Comparison of ENCODE assay signal across 1 cellular context in the genomic region with DNA sequence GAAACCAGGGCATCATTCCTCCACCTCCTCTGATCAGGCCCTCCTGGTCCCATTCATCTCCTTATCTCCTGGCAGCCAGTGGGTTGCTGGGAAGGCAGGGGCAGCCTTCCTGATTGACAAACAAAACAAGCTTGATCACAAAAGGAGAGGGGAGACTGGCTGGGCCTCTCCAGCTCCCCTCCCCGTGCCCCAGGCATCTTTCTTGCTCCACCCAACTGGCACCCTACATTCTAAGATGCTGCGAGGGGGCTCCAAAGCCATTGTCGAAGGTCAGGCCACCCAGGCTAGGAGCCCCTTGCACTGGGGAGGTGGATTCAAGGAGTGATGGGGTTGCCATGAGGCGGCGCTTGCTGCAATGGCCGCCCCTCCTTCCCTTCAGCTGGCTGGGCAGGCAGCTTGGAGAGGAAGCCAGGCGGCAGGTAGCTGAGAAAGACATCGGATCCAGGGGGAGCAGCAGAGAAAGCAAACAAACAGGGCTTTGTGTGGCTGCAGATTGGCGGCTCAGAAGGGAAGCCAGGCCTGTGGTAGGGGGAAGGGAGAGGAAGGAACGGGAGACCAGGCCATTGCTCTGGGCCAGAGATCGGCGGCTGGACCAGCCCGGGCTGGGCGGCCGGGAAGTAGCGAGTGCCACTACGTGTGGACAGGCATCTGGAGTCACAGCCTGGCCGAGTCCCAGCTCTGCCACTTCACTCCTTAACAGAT.
A peak's percentile ranks its signal among the peaks of the same experiment; 100 is the strongest.
TF ChIP-seq lines count a peak whose summit lies in the region.

No MANE protein-coding gene starts in this region.

TF ChIP-seq in HepG2, 621 proteins besides CTCF, POLR2A, EP300 and RAD21 (continued from another document and continues in another):
- no peak for TF ChIP-seq DMTF1 (CRISPR knock-in tag; IDR thresholded peaks at IDR 0.05)
- TF ChIP-seq, protein P1, sequence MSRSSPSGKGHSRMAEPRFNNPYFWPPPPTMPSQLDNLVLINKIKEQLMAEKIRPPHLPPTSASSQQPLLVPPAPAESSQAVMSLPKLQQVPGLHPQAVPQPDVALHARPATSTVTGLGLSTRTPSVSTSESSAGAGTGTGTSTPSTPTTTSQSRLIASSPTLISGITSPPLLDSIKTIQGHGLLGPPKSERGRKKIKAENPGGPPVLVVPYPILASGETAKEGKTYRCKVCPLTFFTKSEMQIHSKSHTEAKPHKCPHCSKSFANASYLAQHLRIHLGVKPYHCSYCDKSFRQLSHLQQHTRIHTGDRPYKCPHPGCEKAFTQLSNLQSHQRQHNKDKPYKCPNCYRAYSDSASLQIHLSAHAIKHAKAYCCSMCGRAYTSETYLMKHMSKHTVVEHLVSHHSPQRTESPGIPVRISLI (CRISPR knock-in tag; IDR thresholded peaks at IDR 0.05; ENCODE audit: borderline replicate concordance) = no peak; the same call in 1 of the 2 replicates
- no peak for TF ChIP-seq NFIB (CRISPR knock-in tag; IDR thresholded peaks at IDR 0.05; ENCODE audit: borderline replicate concordance)
- no peak for TF ChIP-seq ZFP36L2 (CRISPR knock-in tag; IDR thresholded peaks at IDR 0.05)
- TF ChIP-seq ELF1 (CRISPR knock-in tag; IDR thresholded peaks at IDR 0.05) = no peak
- no peak for TF ChIP-seq SMARCC2 (IDR thresholded peaks at IDR 0.05)
- TF ChIP-seq ATAD3A (CRISPR knock-in tag; IDR thresholded peaks at IDR 0.05) = no peak
- 0 out of 2 replicates have a peak, but pooled peaks have one; percentile 15 for TF ChIP-seq RBAK (CRISPR knock-in tag; IDR thresholded peaks at IDR 0.05)
- TF ChIP-seq RBFOX2 (IDR thresholded peaks at IDR 0.05; ENCODE audit: low read depth, low read length) = 0 out of 2 replicates have a peak, but pooled peaks have one; percentile 20
- TF ChIP-seq HNRNPUL1 (IDR thresholded peaks at IDR 0.05; ENCODE audit: low read depth, low read length) = no peak
- TF ChIP-seq SOX5 (CRISPR knock-in tag; IDR thresholded peaks at IDR 0.05; ENCODE audit: borderline replicate concordance) = peak; percentile 41; the same call in 1 of the 2 replicates
- peak; percentile 43 for TF ChIP-seq SRSF1 (optimal IDR thresholded peaks at IDR 0.05; ENCODE audit: low read depth, low read length)
- no peak for TF ChIP-seq ZNF326 (CRISPR knock-in tag; IDR thresholded peaks at IDR 0.05; ENCODE audit: borderline replicate concordance)
- no peak for TF ChIP-seq NR1H2 (CRISPR knock-in tag; IDR thresholded peaks at IDR 0.05; ENCODE audit: borderline replicate concordance, low read depth)
- TF ChIP-seq ATF7-NPFF (CRISPR knock-in tag; IDR thresholded peaks at IDR 0.05; ENCODE audit: low read depth) = no peak
- no peak for TF ChIP-seq ZKSCAN1 (IDR thresholded peaks at IDR 0.05; ENCODE audit: low read length)
- TF ChIP-seq NR2C2 (CRISPR knock-in tag; IDR thresholded peaks at IDR 0.05; ENCODE audit: borderline replicate concordance) = no peak; the same call in 1 of the 2 replicates
- no peak for TF ChIP-seq TP53 (CRISPR knock-in tag; conservative IDR thresholded peaks at IDR 0.05)
- TF ChIP-seq ZNF235 (CRISPR knock-in tag; IDR thresholded peaks at IDR 0.05; ENCODE audit: borderline replicate concordance) = 0 out of 2 replicates have a peak, but pooled peaks have one; percentile 63
- no peak for TF ChIP-seq HOXA9 (CRISPR knock-in tag; IDR thresholded peaks at IDR 0.05; ENCODE audit: borderline replicate concordance)
- TF ChIP-seq GATAD1 (CRISPR knock-in tag; IDR thresholded peaks at IDR 0.05) = 0 out of 2 replicates have a peak, but pooled peaks have one; percentile 48
- TF ChIP-seq, protein P2, sequence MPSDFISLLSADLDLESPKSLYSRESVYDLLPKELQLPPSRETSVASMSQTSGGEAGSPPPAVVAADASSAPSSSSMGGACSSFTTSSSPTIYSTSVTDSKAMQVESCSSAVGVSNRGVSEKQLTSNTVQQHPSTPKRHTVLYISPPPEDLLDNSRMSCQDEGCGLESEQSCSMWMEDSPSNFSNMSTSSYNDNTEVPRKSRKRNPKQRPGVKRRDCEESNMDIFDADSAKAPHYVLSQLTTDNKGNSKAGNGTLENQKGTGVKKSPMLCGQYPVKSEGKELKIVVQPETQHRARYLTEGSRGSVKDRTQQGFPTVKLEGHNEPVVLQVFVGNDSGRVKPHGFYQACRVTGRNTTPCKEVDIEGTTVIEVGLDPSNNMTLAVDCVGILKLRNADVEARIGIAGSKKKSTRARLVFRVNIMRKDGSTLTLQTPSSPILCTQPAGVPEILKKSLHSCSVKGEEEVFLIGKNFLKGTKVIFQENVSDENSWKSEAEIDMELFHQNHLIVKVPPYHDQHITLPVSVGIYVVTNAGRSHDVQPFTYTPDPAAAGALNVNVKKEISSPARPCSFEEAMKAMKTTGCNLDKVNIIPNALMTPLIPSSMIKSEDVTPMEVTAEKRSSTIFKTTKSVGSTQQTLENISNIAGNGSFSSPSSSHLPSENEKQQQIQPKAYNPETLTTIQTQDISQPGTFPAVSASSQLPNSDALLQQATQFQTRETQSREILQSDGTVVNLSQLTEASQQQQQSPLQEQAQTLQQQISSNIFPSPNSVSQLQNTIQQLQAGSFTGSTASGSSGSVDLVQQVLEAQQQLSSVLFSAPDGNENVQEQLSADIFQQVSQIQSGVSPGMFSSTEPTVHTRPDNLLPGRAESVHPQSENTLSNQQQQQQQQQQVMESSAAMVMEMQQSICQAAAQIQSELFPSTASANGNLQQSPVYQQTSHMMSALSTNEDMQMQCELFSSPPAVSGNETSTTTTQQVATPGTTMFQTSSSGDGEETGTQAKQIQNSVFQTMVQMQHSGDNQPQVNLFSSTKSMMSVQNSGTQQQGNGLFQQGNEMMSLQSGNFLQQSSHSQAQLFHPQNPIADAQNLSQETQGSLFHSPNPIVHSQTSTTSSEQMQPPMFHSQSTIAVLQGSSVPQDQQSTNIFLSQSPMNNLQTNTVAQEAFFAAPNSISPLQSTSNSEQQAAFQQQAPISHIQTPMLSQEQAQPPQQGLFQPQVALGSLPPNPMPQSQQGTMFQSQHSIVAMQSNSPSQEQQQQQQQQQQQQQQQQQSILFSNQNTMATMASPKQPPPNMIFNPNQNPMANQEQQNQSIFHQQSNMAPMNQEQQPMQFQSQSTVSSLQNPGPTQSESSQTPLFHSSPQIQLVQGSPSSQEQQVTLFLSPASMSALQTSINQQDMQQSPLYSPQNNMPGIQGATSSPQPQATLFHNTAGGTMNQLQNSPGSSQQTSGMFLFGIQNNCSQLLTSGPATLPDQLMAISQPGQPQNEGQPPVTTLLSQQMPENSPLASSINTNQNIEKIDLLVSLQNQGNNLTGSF (CRISPR knock-in tag; IDR thresholded peaks at IDR 0.05) = peak; percentile 9; the same call in 1 of the 2 replicates
- TF ChIP-seq, protein P3, sequence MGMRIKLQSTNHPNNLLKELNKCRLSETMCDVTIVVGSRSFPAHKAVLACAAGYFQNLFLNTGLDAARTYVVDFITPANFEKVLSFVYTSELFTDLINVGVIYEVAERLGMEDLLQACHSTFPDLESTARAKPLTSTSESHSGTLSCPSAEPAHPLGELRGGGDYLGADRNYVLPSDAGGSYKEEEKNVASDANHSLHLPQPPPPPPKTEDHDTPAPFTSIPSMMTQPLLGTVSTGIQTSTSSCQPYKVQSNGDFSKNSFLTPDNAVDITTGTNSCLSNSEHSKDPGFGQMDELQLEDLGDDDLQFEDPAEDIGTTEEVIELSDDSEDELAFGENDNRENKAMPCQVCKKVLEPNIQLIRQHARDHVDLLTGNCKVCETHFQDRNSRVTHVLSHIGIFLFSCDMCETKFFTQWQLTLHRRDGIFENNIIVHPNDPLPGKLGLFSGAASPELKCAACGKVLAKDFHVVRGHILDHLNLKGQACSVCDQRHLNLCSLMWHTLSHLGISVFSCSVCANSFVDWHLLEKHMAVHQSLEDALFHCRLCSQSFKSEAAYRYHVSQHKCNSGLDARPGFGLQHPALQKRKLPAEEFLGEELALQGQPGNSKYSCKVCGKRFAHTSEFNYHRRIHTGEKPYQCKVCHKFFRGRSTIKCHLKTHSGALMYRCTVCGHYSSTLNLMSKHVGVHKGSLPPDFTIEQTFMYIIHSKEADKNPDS (CRISPR knock-in tag; IDR thresholded peaks at IDR 0.05) = no peak
- peak; percentile 65; the same call in 1 of the 2 replicates for TF ChIP-seq ZSCAN31 (CRISPR knock-in tag; IDR thresholded peaks at IDR 0.05; ENCODE audit: low read depth)
- TF ChIP-seq MEIS1 (CRISPR knock-in tag; IDR thresholded peaks at IDR 0.05; ENCODE audit: borderline replicate concordance) = no peak
- no peak for TF ChIP-seq JDP2 (CRISPR knock-in tag; IDR thresholded peaks at IDR 0.05; ENCODE audit: borderline replicate concordance)
- no peak for TF ChIP-seq RNF2 (conservative IDR thresholded peaks at IDR 0.05; ENCODE audit: low read depth)
- TF ChIP-seq, protein P4, sequence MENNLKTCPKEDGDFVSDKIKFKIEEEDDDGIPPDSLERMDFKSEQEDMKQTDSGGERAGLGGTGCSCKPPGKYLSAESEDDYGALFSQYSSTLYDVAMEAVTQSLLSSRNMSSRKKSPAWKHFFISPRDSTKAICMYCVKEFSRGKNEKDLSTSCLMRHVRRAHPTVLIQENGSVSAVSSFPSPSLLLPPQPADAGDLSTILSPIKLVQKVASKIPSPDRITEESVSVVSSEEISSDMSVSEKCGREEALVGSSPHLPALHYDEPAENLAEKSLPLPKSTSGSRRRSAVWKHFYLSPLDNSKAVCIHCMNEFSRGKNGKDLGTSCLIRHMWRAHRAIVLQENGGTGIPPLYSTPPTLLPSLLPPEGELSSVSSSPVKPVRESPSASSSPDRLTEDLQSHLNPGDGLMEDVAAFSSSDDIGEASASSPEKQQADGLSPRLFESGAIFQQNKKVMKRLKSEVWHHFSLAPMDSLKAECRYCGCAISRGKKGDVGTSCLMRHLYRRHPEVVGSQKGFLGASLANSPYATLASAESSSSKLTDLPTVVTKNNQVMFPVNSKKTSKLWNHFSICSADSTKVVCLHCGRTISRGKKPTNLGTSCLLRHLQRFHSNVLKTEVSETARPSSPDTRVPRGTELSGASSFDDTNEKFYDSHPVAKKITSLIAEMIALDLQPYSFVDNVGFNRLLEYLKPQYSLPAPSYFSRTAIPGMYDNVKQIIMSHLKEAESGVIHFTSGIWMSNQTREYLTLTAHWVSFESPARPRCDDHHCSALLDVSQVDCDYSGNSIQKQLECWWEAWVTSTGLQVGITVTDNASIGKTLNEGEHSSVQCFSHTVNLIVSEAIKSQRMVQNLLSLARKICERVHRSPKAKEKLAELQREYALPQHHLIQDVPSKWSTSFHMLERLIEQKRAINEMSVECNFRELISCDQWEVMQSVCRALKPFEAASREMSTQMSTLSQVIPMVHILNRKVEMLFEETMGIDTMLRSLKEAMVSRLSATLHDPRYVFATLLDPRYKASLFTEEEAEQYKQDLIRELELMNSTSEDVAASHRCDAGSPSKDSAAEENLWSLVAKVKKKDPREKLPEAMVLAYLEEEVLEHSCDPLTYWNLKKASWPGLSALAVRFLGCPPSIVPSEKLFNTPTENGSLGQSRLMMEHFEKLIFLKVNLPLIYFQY (CRISPR knock-in tag; IDR thresholded peaks at IDR 0.05; ENCODE audit: borderline replicate concordance) = no peak
- peak; percentile 64 for TF ChIP-seq THAP11 (CRISPR knock-in tag; IDR thresholded peaks at IDR 0.05)
- peak; percentile 77; the same call in 1 of the 2 replicates for TF ChIP-seq ZNF281 (CRISPR knock-in tag; IDR thresholded peaks at IDR 0.05; ENCODE audit: borderline replicate concordance)
- TF ChIP-seq MATR3 (CRISPR knock-in tag; IDR thresholded peaks at IDR 0.05) = no peak
- TF ChIP-seq, protein P5, sequence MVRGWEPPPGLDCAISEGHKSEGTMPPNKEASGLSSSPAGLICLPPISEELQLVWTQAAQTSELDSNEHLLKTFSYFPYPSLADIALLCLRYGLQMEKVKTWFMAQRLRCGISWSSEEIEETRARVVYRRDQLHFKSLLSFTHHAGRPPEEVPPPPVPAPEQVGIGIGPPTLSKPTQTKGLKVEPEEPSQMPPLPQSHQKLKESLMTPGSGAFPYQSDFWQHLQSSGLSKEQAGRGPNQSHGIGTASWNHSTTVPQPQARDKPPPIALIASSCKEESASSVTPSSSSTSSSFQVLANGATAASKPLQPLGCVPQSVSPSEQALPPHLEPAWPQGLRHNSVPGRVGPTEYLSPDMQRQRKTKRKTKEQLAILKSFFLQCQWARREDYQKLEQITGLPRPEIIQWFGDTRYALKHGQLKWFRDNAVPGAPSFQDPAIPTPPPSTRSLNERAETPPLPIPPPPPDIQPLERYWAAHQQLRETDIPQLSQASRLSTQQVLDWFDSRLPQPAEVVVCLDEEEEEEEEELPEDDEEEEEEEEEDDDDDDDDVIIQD (CRISPR knock-in tag; IDR thresholded peaks at IDR 0.05; ENCODE audit: low read depth) = no peak
- no peak for TF ChIP-seq HCFC1 (IDR thresholded peaks at IDR 0.05; ENCODE audit: low read depth, low read length)
- TF ChIP-seq ZNF569 (CRISPR knock-in tag; IDR thresholded peaks at IDR 0.05; ENCODE audit: borderline replicate concordance) = no peak
- TF ChIP-seq MTA3 (CRISPR knock-in tag; IDR thresholded peaks at IDR 0.05) = no peak
